In genomic region chr15:39976291-39977274, GRCh38 we compare ENCODE assay signal across 8 cellular contexts. TPM values are rescaled to one million over a fixed set of nuclear protein-coding genes. Genes with fewer than 3 reads are reported as not detected.
DNase-seq lines count a peak whose midpoint lies in the region; ATAC-seq and TF ChIP-seq lines count a peak whose summit lies in the region.

No MANE protein-coding gene starts in this region.

- BruUV-seq in PC-3 (replicated peaks; lab: Mats Ljungman, UMichigan): no TSS peak

- intact Hi-C loops in PC-3 (cut with micrococcal nuclease): loop anchor here (1.0 to 5.0 kb wide), 3 partner anchors 40 to 88 kb away; partner anchors contain the start of gene SRP14

- peaks cover 12% of the 10 kb centered on the region for H3K36me3 Mint-ChIP-seq in stimulated activated effector memory CD8-positive, alpha-beta T cell treated with anti-CD3 and anti-CD28 coated beads, Interleukin-12 subunit alpha, Interleukin-12 subunit beta, amount 100 ng/mL, for 72 hours

- H3K9me3 ChIP-seq in PC-3 (ENCODE audit: low read length): no peaks in the 10 kb centered on the region

- H3K27me3 ChIP-seq in PC-3 (ENCODE audit: low read length): no peaks in the 10 kb centered on the region
- no peaks in the 10 kb centered on the region for H3K27me3 ChIP-seq in kidney epithelial cell (ENCODE audit: control insufficient read depth, insufficient read depth, low read length)

- H3F3A ChIP-seq in PC-3 (ENCODE audit: low read length, unreplicated experiment): no peaks in the 10 kb centered on the region

- peak overlapping the region; percentile 43 for H3K4me3 Mint-ChIP-seq in stimulated activated effector memory CD8-positive, alpha-beta T cell treated with anti-CD3 and anti-CD28 coated beads, Interleukin-12 subunit alpha, Interleukin-12 subunit beta, amount 100 ng/mL, for 72 hours

- peak overlapping the region; percentile 2; the same call in 1 of the 2 replicates for H3K27ac ChIP-seq in PC-3 (ENCODE audit: low read length)

- H3K9me3 Mint-ChIP-seq in stimulated activated effector memory CD8-positive, alpha-beta T cell treated with anti-CD3 and anti-CD28 coated beads, Interleukin-12 subunit alpha, Interleukin-12 subunit beta, amount 100 ng/mL, for 72 hours: no peaks in the 10 kb centered on the region

- H3K4me3 ChIP-seq in PC-3 (ENCODE audit: low read length) (peak overlapping the region; percentile 67), kidney epithelial cell (ENCODE audit: low read depth, low read length) (peak overlapping the region; percentile 44)

- peak; percentile 57 for ATAC-seq in GM19397 (IDR thresholded peaks at IDR 0.05; ENCODE audit: unreplicated experiment)
- peak; percentile 97 for ATAC-seq in PC-3
- peak; percentile 36 for ATAC-seq in stimulated activated effector memory CD8-positive, alpha-beta T cell treated with anti-CD3 and anti-CD28 coated beads, Interleukin-12 subunit alpha, Interleukin-12 subunit beta, amount 100 ng/mL, for 72 hours

- H3K36me3 ChIP-seq in PC-3 (ENCODE audit: low read depth, low read length) (peaks cover 13% of the 10 kb centered on the region), kidney epithelial cell (ENCODE audit: control insufficient read depth, insufficient read depth, low read length) (no peaks in the 10 kb centered on the region)

- TF ChIP-seq CTCF in PC-3 (conservative IDR thresholded peaks at IDR 0.05; ENCODE audit: low read depth, low read length) (peak; percentile 78), kidney epithelial cell (IDR thresholded peaks at IDR 0.05; ENCODE audit: insufficient read depth, low read length, poor library complexity, severe bottlenecking) (peak; percentile 58)

- H3K9me2 ChIP-seq in PC-3 (replicated peaks; ENCODE audit: low read length): no peaks in the 10 kb centered on the region

- no peaks in the 10 kb centered on the region for H3K4me1 Mint-ChIP-seq in stimulated activated effector memory CD8-positive, alpha-beta T cell treated with anti-CD3 and anti-CD28 coated beads, Interleukin-12 subunit alpha, Interleukin-12 subunit beta, amount 100 ng/mL, for 72 hours

- CTCF ChIA-PET in PC-3 (lab: Charles Lee): interaction anchor here (0.6 to 1.5 kb wide), 7 partner anchors 29 to 354 kb away, joined by 3 to 12 read pairs (median 4); no protein-coding TSS in a partner anchor

- H3K79me2 ChIP-seq in PC-3 (ENCODE audit: low read length): no peaks in the 10 kb centered on the region

- DNase-seq in PC-3: peak; percentile 75
- peak; percentile 66 for DNase-seq in dermis blood vessel endothelial cell
- DNase-seq in kidney epithelial cell (ENCODE audit: low read depth): peak; percentile 18
- no peak for DNase-seq in stimulated activated effector memory CD8-positive, alpha-beta T cell treated with anti-CD3 and anti-CD28 coated beads, Interleukin-12 subunit alpha, Interleukin-12 subunit beta, amount 100 ng/mL, for 72 hours (ENCODE audit: low spot score in 2 of 2)
- no peak for DNase-seq in activated CD4-positive, alpha-beta T cell treated with anti-CD3 and anti-CD28 coated beads, Interleukin-2, amount 50 U/mL, for 1 hour
- DNase-seq in cortex of kidney (lab: John Stamatoyannopoulos, UW): no peak
- DNase-seq in NCI-H1694 (lab: John Stamatoyannopoulos, UW): no peak

- H4K20me1 ChIP-seq in PC-3 (ENCODE audit: low read length): no peaks in the 10 kb centered on the region

- peak overlapping the region; percentile 73 for H2AFZ ChIP-seq in PC-3 (ENCODE audit: low read length)

- peaks cover 14% of the 10 kb centered on the region; the same call in 1 of the 2 replicates for H3K4me1 ChIP-seq in PC-3 (ENCODE audit: insufficient read depth, low read length)

- no peak overlapping the region for H3K27ac Mint-ChIP-seq in stimulated activated effector memory CD8-positive, alpha-beta T cell treated with anti-CD3 and anti-CD28 coated beads, Interleukin-12 subunit alpha, Interleukin-12 subunit beta, amount 100 ng/mL, for 72 hours

- POLR2A ChIA-PET in PC-3 (lab: Charles Lee; ENCODE audit: unreplicated experiment): no interaction called here

- peak overlapping the region; percentile 65 for H3K9ac ChIP-seq in PC-3 (ENCODE audit: low read length)

- peak overlapping the region; percentile 91 for H3K4me2 ChIP-seq in PC-3 (ENCODE audit: low read length)

RNA-seq across cellular contexts. Expression of gene EIF2AK4, which starts 42.7 kb away (rescaled TPM):
- total RNA-seq in PC-3 (2014; rRNA removed) (76.4 and 76.6 TPM in 2 replicates), dermis blood vessel endothelial cell (49.9 and 56.8 TPM in 2 replicates), kidney epithelial cell (60.6 and 72.6 TPM in 2 replicates)

RNA-seq across cellular contexts. Expression of gene GPR176, which starts 56.5 kb away (rescaled TPM):
- total RNA-seq in PC-3 (2014; rRNA removed): 27.8 and 29.0 TPM in 2 replicates
- total RNA-seq in dermis blood vessel endothelial cell: 12.6 and 14.0 TPM in 2 replicates
- 52.0 and 55.9 TPM in 2 replicates for total RNA-seq in kidney epithelial cell

Comparison
In these comparisons a context has a peak if more than half of its experiments do, and no peak if none do; other contexts are left out.
1. ATAC-seq: peak in every context shown above with its lines; median percentile 97 in PC-3; 57 in GM19397; 36 in stimulated activated effector memory CD8-positive, alpha-beta T cell treated with anti-CD3 and anti-CD28 coated beads, Interleukin-12 subunit alpha, Interleukin-12 subunit beta, amount 100 ng/mL, for 72 hours.
2. DNase-seq: peak in PC-3 (single experiment), dermis blood vessel endothelial cell (single experiment) and kidney epithelial cell (single experiment); none in stimulated activated effector memory CD8-positive, alpha-beta T cell treated with anti-CD3 and anti-CD28 coated beads, Interleukin-12 subunit alpha, Interleukin-12 subunit beta, amount 100 ng/mL, for 72 hours (0 of 2), activated CD4-positive, alpha-beta T cell treated with anti-CD3 and anti-CD28 coated beads, Interleukin-2, amount 50 U/mL, for 1 hour (single experiment), cortex of kidney (single experiment) and NCI-H1694 (single experiment).